Comparison of ENCODE assay signal across 2 cellular contexts in the genomic region with DNA sequence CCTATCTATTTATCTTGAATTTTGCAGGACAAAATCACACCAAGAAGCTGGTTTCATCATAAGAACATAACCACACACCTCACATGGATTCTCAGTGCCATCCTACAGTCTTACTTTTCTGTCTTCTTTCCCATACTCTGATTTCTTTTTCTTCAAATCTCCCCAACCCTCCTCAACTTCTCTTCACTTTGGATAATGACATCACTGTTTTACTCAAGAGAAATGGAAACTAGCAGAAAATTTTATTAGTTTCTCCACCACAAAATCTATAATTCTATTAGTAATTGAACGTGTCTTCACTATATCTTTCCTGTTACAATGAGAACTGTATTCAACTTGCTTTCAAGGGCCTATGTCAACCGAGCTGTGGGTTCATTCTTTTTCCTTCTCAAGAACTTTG.
TF ChIP-seq lines count a peak whose summit lies in the region.

No MANE protein-coding gene starts in this region.

TF ChIP-seq in HEK293, 187 proteins besides CTCF, POLR2A, EP300 and RAD21:
- TF ChIP-seq WT1 (tag by site-specific recombination; IDR thresholded peaks at IDR 0.05): no peak
- no peak for TF ChIP-seq MEIS1 (CRISPR knock-in tag; IDR thresholded peaks at IDR 0.05; ENCODE audit: borderline replicate concordance)
- TF ChIP-seq, protein P1, sequence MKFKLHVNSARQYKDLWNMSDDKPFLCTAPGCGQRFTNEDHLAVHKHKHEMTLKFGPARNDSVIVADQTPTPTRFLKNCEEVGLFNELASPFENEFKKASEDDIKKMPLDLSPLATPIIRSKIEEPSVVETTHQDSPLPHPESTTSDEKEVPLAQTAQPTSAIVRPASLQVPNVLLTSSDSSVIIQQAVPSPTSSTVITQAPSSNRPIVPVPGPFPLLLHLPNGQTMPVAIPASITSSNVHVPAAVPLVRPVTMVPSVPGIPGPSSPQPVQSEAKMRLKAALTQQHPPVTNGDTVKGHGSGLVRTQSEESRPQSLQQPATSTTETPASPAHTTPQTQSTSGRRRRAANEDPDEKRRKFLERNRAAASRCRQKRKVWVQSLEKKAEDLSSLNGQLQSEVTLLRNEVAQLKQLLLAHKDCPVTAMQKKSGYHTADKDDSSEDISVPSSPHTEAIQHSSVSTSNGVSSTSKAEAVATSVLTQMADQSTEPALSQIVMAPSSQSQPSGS (tag by site-specific recombination; IDR thresholded peaks at IDR 0.05; ENCODE audit: low read depth): peak; percentile 80
- TF ChIP-seq HOXD13 (CRISPR knock-in tag; IDR thresholded peaks at IDR 0.05; ENCODE audit: borderline replicate concordance): no peak

TF ChIP-seq in GM12878, 131 proteins besides CTCF, POLR2A, EP300 and RAD21:
- TF ChIP-seq RBBP5 (conservative IDR thresholded peaks at IDR 0.05): no peak
- peak; percentile 57 for TF ChIP-seq ATF7 (IDR thresholded peaks at IDR 0.05; ENCODE audit: low read depth)
